In genomic region chr3:153621988-153622387, GRCh38 we compare ENCODE assay signal across 9 cellular contexts.
A peak's percentile ranks its signal among the peaks of the same experiment; 100 is the strongest.
DNase-seq lines count a peak whose midpoint lies in the region; ATAC-seq and TF ChIP-seq lines count a peak whose summit lies in the region.
"Had no signal": no experiment of that assay in that cellular context is flagged by ENCODE, and none has a peak within 500 bp of the region (broad histone marks: within the 10 kb centered on the region; RNA-seq: fewer than 3 reads in every experiment).

No MANE protein-coding gene starts in this region.

- H3K27ac Mint-ChIP-seq in HFFc6 (no peak overlapping the region; the same call in 1 of the 2 replicates), WTC11 (no peak overlapping the region)

- H3K4me2 ChIP-seq in mesenchymal stem cell (ENCODE audit: low read length, poor library complexity, severe bottlenecking), result peak overlapping the region; percentile 16

- H3K27me3 ChIP-seq in mesenchymal stem cell (ENCODE audit: control insufficient read depth in 1 of 2, insufficient read depth in 1 of 2, low read length in 2 of 2), result no peaks in the 10 kb centered on the region

- H2BK120ac ChIP-seq in mesenchymal stem cell (ENCODE audit: low read depth, low read length), result no peak overlapping the region

- no peaks in the 10 kb centered on the region for H3K4me1 ChIP-seq in mesenchymal stem cell (ENCODE audit: control insufficient read depth, insufficient read depth, low read depth, low read length)

- H3K14ac ChIP-seq in mesenchymal stem cell (ENCODE audit: low read length in 2 of 2), result no peak overlapping the region

- H3K27ac ChIP-seq in mesenchymal stem cell (ENCODE audit: low read length, poor library complexity, severe bottlenecking), result peak overlapping the region; percentile 80
- H3K27ac ChIP-seq: 22Rv1 had no signal

- WGBS in mesenchymal stem cell, result no CpG with 5 or more reads among the region's 2 CpGs

- no peak overlapping the region for H3K4me3 ChIP-seq in NB4 (ENCODE audit: low read depth, low read length)
- H3K4me3 ChIP-seq in mesenchymal stem cell (ENCODE audit: insufficient read depth in 1 of 2, low read depth in 1 of 2, low read length in 2 of 2), result no peak overlapping the region

- H3K9me3 ChIP-seq in mesenchymal stem cell (ENCODE audit: control insufficient read depth, low read length), result peaks cover 10% of the 10 kb centered on the region

- no peak overlapping the region for H2BK15ac ChIP-seq in mesenchymal stem cell (ENCODE audit: low read depth, poor library complexity, severe bottlenecking)

- H3K4me3 Mint-ChIP-seq in HFFc6, result peak overlapping the region; percentile 7; the same call in 1 of the 2 replicates
- H3K4me3 Mint-ChIP-seq in WTC11, result no peak overlapping the region

- no peak overlapping the region for H3K4ac ChIP-seq in mesenchymal stem cell (ENCODE audit: low read depth in 1 of 2, low read length in 2 of 2)

- no peak for TF ChIP-seq POLR2A in NB4 (IDR thresholded peaks at IDR 0.05; ENCODE audit: extremely low read depth, insufficient read length)

- no peaks in the 10 kb centered on the region for H3K9me3 Mint-ChIP-seq in HFFc6
- H3K9me3 Mint-ChIP-seq in WTC11, result peaks cover 10% of the 10 kb centered on the region

- no peak overlapping the region for H2BK12ac ChIP-seq in mesenchymal stem cell (ENCODE audit: low read length in 2 of 2)

- H4K8ac ChIP-seq in mesenchymal stem cell (ENCODE audit: low read length), result no peak overlapping the region

- peaks cover 3% of the 10 kb centered on the region; the same call in 1 of the 2 replicates for H3K27me3 Mint-ChIP-seq in HFFc6 (ENCODE audit: insufficient read depth)
- no peaks in the 10 kb centered on the region for H3K27me3 Mint-ChIP-seq in WTC11 (ENCODE audit: low read depth)

- no peak overlapping the region for H3K18ac ChIP-seq in mesenchymal stem cell (ENCODE audit: low read depth in 1 of 2, low read length in 2 of 2)

- DNase-seq in DMS53 (lab: John Stamatoyannopoulos, UW), result peak; percentile 19
- no peak for DNase-seq in DMS53 treated with DMSO at 0.1 percent for 48 hours (lab: John Stamatoyannopoulos, UW; ENCODE audit: unreplicated experiment)
- no peak for DNase-seq in HFFc6
- DNase-seq in NB4 (ENCODE audit: low read depth), result peak; percentile 6
- no peak for DNase-seq in mesenchymal stem cell
- no peak for DNase-seq in stimulated activated CD8-positive, alpha-beta memory T cell treated with anti-CD3 and anti-CD28 coated beads, Interleukin-4, amount 100 ng/mL, for 48 hours
- DNase-seq in 8988T, result no peak
- no peak for DNase-seq in WTC11 (ENCODE audit: low spot score)

- H2AFZ ChIP-seq in mesenchymal stem cell (ENCODE audit: low read depth, low read length), result no peak overlapping the region

- POLR2A ChIA-PET in WTC11 (lab: Charles Lee), result no interaction called here

- no peak; the same call in 1 of the 2 replicates for ATAC-seq in WTC11

- no peak overlapping the region for H2AK5ac ChIP-seq in mesenchymal stem cell (ENCODE audit: low read length, severe bottlenecking)

- H3K23ac ChIP-seq in mesenchymal stem cell (ENCODE audit: low read length in 2 of 2), result no peak overlapping the region

- no peak overlapping the region for H4K91ac ChIP-seq in mesenchymal stem cell (ENCODE audit: low read length)

- H3K4me1 Mint-ChIP-seq in HFFc6 (ENCODE audit: low read depth) (peaks cover 12% of the 10 kb centered on the region), WTC11 (peaks cover 20% of the 10 kb centered on the region)

- H2BK5ac ChIP-seq in mesenchymal stem cell (ENCODE audit: low read depth, low read length, poor library complexity, severe bottlenecking), result no peak overlapping the region

- CTCF ChIA-PET in WTC11 (lab: Charles Lee), result no interaction called here

- TF ChIP-seq CTCF in HFFc6 (IDR thresholded peaks at IDR 0.05) (no peak), NB4 (IDR thresholded peaks at IDR 0.05; ENCODE audit: low read depth, low read length) (no peak), WTC11 (IDR thresholded peaks at IDR 0.05) (no peak)

- H3K9ac ChIP-seq in mesenchymal stem cell (ENCODE audit: low read length), result peak overlapping the region; percentile 27

- H3K36me3 ChIP-seq in mesenchymal stem cell (ENCODE audit: control insufficient read depth in 1 of 2, insufficient read depth in 2 of 2, low read depth in 1 of 2, low read length in 2 of 2), result no peaks in the 10 kb centered on the region

- H3K79me1 ChIP-seq in mesenchymal stem cell (replicated peaks; ENCODE audit: low read length, poor library complexity, severe bottlenecking), result no peaks in the 10 kb centered on the region

- H3K36me3 Mint-ChIP-seq in HFFc6 (ENCODE audit: low read depth) (no peaks in the 10 kb centered on the region; the same call in 1 of the 2 replicates), WTC11 (peaks cover 9% of the 10 kb centered on the region)

TF ChIP-seq in WTC11, 78 proteins besides CTCF, POLR2A, EP300 and RAD21:
- TF ChIP-seq MXD4 (CRISPR knock-in tag; IDR thresholded peaks at IDR 0.05; ENCODE audit: borderline replicate concordance), result no peak
- TF ChIP-seq, protein P1, sequence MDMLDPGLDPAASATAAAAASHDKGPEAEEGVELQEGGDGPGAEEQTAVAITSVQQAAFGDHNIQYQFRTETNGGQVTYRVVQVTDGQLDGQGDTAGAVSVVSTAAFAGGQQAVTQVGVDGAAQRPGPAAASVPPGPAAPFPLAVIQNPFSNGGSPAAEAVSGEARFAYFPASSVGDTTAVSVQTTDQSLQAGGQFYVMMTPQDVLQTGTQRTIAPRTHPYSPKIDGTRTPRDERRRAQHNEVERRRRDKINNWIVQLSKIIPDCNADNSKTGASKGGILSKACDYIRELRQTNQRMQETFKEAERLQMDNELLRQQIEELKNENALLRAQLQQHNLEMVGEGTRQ (CRISPR knock-in tag; IDR thresholded peaks at IDR 0.05), result no peak
- TF ChIP-seq ZNF138 (CRISPR knock-in tag; conservative IDR thresholded peaks at IDR 0.05), result no peak
- TF ChIP-seq RELA (CRISPR knock-in tag; IDR thresholded peaks at IDR 0.05; ENCODE audit: borderline replicate concordance), result no peak
- TF ChIP-seq ZBTB21 (CRISPR knock-in tag; IDR thresholded peaks at IDR 0.05; ENCODE audit: borderline replicate concordance), result no peak
- no peak for TF ChIP-seq GABPB1 (CRISPR knock-in tag; IDR thresholded peaks at IDR 0.05)
- TF ChIP-seq IRF1 (CRISPR knock-in tag; IDR thresholded peaks at IDR 0.05), result no peak
- TF ChIP-seq IRF2 (CRISPR knock-in tag; IDR thresholded peaks at IDR 0.05; ENCODE audit: borderline replicate concordance, low read depth), result no peak

Comparison
In these comparisons a context has a peak if more than half of its experiments do, and no peak if none do; other contexts are left out.
1. DNase-seq: peak in DMS53 (single experiment) and NB4 (single experiment); none in DMS53 treated with DMSO at 0.1 percent for 48 hours (single experiment), HFFc6 (single experiment), mesenchymal stem cell (single experiment), stimulated activated CD8-positive, alpha-beta memory T cell treated with anti-CD3 and anti-CD28 coated beads, Interleukin-4, amount 100 ng/mL, for 48 hours (single experiment), 8988T (single experiment) and WTC11 (single experiment).